35 cellular contexts compared by ENCODE assay signal in the genomic region with DNA sequence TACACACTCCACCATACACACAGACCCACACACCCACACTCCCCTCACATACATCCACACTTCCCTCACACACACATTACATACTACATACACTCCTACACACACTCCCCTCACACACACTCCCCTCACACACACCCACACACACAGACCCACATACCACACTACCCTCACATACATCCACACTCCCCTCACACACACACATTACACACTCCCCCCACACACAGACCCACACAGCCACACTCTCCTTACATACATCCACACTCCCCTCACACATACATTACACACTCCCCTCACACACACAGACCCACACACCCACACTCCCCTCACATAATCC.
"Had no signal": no experiment of that assay in that cellular context is flagged by ENCODE, and none has a peak within 500 bp of the region (broad histone marks: within the 10 kb centered on the region; RNA-seq: fewer than 3 reads in every experiment).

No MANE protein-coding gene starts in this region.

- H3K4me2 ChIP-seq: smooth muscle cell had no signal

- H3K27ac Mint-ChIP-seq: activated CD4-positive, alpha-beta memory T cell treated with anti-CD3 and anti-CD28 coated beads for 36 hours; activated CD4-positive, alpha-beta T cell treated with anti-CD3 and anti-CD28 coated beads, Interleukin-2, amount 10 ng/mL, durations not matched to agents 24 days and 14 days; activated T-helper 17 cell treated with anti-CD3 and anti-CD28 coated beads, Interleukin-2, amount 50 U/mL, for 72 hours; dendritic cell treated with granulocyte-macrophage colony-stimulating factor and Interleukin-4, amounts not matched to agents 40 ng/mL and 50 ng/mL, for 4 days; nephron progenitor cell; T-helper 17 cell had no signal

- H3K36me3 Mint-ChIP-seq: activated CD4-positive, alpha-beta memory T cell treated with anti-CD3 and anti-CD28 coated beads for 36 hours; activated naive CD4-positive, alpha-beta T cell treated with anti-CD3 and anti-CD28 coated beads, Interleukin-2, amount 50 U/mL, for 72 hours had no signal

- H3K9me3 Mint-ChIP-seq: activated CD4-positive, alpha-beta memory T cell treated with anti-CD3 and anti-CD28 coated beads for 36 hours; activated CD4-positive, alpha-beta T cell treated with anti-CD3 and anti-CD28 coated beads, Interleukin-2, amount 10 ng/mL, durations not matched to agents 24 days and 14 days; activated naive CD4-positive, alpha-beta T cell treated with anti-CD3 and anti-CD28 coated beads, Interleukin-2, amount 50 U/mL, for 72 hours; activated T-helper 17 cell treated with anti-CD3 and anti-CD28 coated beads, Interleukin-2, amount 50 U/mL, for 72 hours; central memory CD8-positive, alpha-beta T cell; dendritic cell treated with granulocyte-macrophage colony-stimulating factor and Interleukin-4, amounts not matched to agents 40 ng/mL and 50 ng/mL, for 4 days; nephron progenitor cell had no signal

- H3K27ac ChIP-seq: ascending aorta, epithelial cell of prostate, left lung, lower lobe of right lung, pancreas, tibial artery, upper lobe of right lung had no signal

- H3K36me3 ChIP-seq: adrenal gland, gastrocnemius medialis, pancreas, prostate gland had no signal

- DNase-seq: activated CD4-positive, alpha-beta memory T cell treated with anti-CD3 and anti-CD28 coated beads for 36 hours; activated CD4-positive, alpha-beta T cell treated with anti-CD3 and anti-CD28 coated beads, Interleukin-2, amount 10 ng/mL, durations not matched to agents 24 days and 14 days; activated CD4-positive, CD25-positive, alpha-beta regulatory T cell treated with anti-CD3 and anti-CD28 coated beads, Interleukin-2, amount 50 U/mL, for 72 hours; activated CD8-positive, alpha-beta memory T cell treated with anti-CD3 and anti-CD28 coated beads, Interleukin-2, amount 50 U/mL, for 4 hours; activated gamma-delta T cell treated with Interleukin-2 at 50 U/mL for 16 hours; activated T-cell treated with anti-CD3 and anti-CD28 coated beads, Interleukin-2, amount 50 U/mL, for 1 hour; effector CD4-positive, alpha-beta T cell; glutamatergic neuron; left lung; lower lobe of right lung; mesendoderm; nephron progenitor cell; retina; stimulated activated CD4-positive, alpha-beta T cell treated with anti-CD3 and anti-CD28 coated beads, Interleukin-1b, Interleukin-23, amount 100 ng/mL, for 48 hours; stimulated activated CD4-positive, alpha-beta T cell treated with anti-CD3 and anti-CD28 coated beads, Interleukin-4, amount 100 ng/mL, for 4 hours; stimulated activated CD8-positive, alpha-beta memory T cell treated with anti-CD3 and anti-CD28 coated beads, Interleukin-4, amount 100 ng/mL, for 48 hours; stimulated activated naive CD4-positive, alpha-beta T cell; SW 1271; T-helper 17 cell; T1000; tibial artery; upper lobe of right lung had no signal

- H3K4me3 ChIP-seq: adrenal gland, ascending aorta, gastrocnemius medialis, left lung, lower lobe of right lung, pancreas, prostate gland, smooth muscle cell, suprapubic skin, tibial artery, upper lobe of right lung had no signal

- ATAC-seq: activated naive CD4-positive, alpha-beta T cell treated with anti-CD3 and anti-CD28 coated beads, Interleukin-2, amount 50 U/mL, for 72 hours; activated T-helper 17 cell treated with anti-CD3 and anti-CD28 coated beads, Interleukin-2, amount 50 U/mL, for 72 hours; left lung; lower lobe of right lung; T-helper 17 cell; upper lobe of right lung had no signal

- H3K27me3 Mint-ChIP-seq: activated CD4-positive, alpha-beta memory T cell treated with anti-CD3 and anti-CD28 coated beads for 36 hours; activated T-helper 17 cell treated with anti-CD3 and anti-CD28 coated beads, Interleukin-2, amount 50 U/mL, for 72 hours; central memory CD8-positive, alpha-beta T cell; T-helper 17 cell had no signal

- H3K27me3 ChIP-seq: adrenal gland, ascending aorta, gastrocnemius medialis, left lung, pancreas, suprapubic skin, tibial artery, upper lobe of right lung had no signal

- FAIRE-seq: islet of Langerhans, pancreas had no signal

- H3K9me3 ChIP-seq: adrenal gland, ascending aorta, gastrocnemius medialis, left lung, lower lobe of right lung, pancreas, prostate gland, suprapubic skin, tibial artery, upper lobe of right lung had no signal

- H3K4me3 Mint-ChIP-seq: activated CD4-positive, alpha-beta memory T cell treated with anti-CD3 and anti-CD28 coated beads for 36 hours; activated CD4-positive, alpha-beta T cell treated with anti-CD3 and anti-CD28 coated beads, Interleukin-2, amount 10 ng/mL, durations not matched to agents 24 days and 14 days; activated T-helper 17 cell treated with anti-CD3 and anti-CD28 coated beads, Interleukin-2, amount 50 U/mL, for 72 hours; central memory CD8-positive, alpha-beta T cell; dendritic cell treated with granulocyte-macrophage colony-stimulating factor and Interleukin-4, amounts not matched to agents 40 ng/mL and 50 ng/mL, for 4 days; nephron progenitor cell; T-helper 17 cell had no signal
